Comparison of ENCODE assay signal across 1 cellular context in the genomic region with DNA sequence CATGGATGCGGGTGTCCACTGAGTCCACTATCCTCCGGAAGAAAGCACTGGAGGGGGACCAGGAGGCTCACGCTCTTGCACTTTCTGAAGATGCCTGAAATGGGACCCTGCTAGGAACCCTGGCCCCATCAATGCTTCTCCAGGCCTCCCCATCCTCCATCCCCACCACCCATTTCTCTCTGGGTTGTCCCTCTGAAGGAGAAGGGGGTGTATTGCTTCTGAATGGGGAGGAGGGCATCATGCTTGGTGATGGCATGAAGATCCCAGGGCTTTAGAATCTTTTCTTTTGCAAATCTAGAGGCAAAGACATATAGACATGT.
TF ChIP-seq lines count a peak whose summit lies in the region.

No MANE protein-coding gene starts in this region.

TF ChIP-seq in H1, 55 proteins besides CTCF, POLR2A, EP300 and RAD21:
- TF ChIP-seq TEAD4 (IDR thresholded peaks at IDR 0.05; ENCODE audit: low read depth, low read length): no peak
- TF ChIP-seq KDM4A (IDR thresholded peaks at IDR 0.05; ENCODE audit: low read depth, low read length, severe bottlenecking): no peak
- no peak for TF ChIP-seq KDM5A (IDR thresholded peaks at IDR 0.05; ENCODE audit: low read length)
- no peak for TF ChIP-seq USF2 (IDR thresholded peaks at IDR 0.05; ENCODE audit: low read length)
- TF ChIP-seq SRF (IDR thresholded peaks at IDR 0.05; ENCODE audit: low read depth, low read length): no peak
- TF ChIP-seq MAFK (IDR thresholded peaks at IDR 0.05; ENCODE audit: low read depth, low read length): no peak
- no peak for TF ChIP-seq SUZ12 (IDR thresholded peaks at IDR 0.05; ENCODE audit: low read length)
- no peak for TF ChIP-seq GABPA (IDR thresholded peaks at IDR 0.05; ENCODE audit: borderline replicate concordance, insufficient read depth, low read length)
- TF ChIP-seq SAP30 (IDR thresholded peaks at IDR 0.05; ENCODE audit: insufficient read depth, insufficient replicate concordance, low read length): no peak
- no peak for TF ChIP-seq SIRT6 (IDR thresholded peaks at IDR 0.05; ENCODE audit: low read length)
- no peak for TF ChIP-seq SIN3A (conservative IDR thresholded peaks at IDR 0.05 in 1 of 2, IDR thresholded peaks at IDR 0.05 in 1 of 2; ENCODE audit: low read depth in 1 of 2, low read length in 2 of 2)
- no peak for TF ChIP-seq CBX5 (IDR thresholded peaks at IDR 0.05; ENCODE audit: low read depth, low read length)
- no peak for TF ChIP-seq POU5F1 (IDR thresholded peaks at IDR 0.05; ENCODE audit: low read depth, low read length)
- no peak for TF ChIP-seq CTBP2 (IDR thresholded peaks at IDR 0.05; ENCODE audit: borderline replicate concordance, insufficient read depth, insufficient read length, low read length)
- no peak for TF ChIP-seq CEBPB (IDR thresholded peaks at IDR 0.05; ENCODE audit: low read depth, low read length)
- TF ChIP-seq EGR1 (IDR thresholded peaks at IDR 0.05; ENCODE audit: borderline replicate concordance, low read depth, low read length): no peak
- TF ChIP-seq ZNF274 (IDR thresholded peaks at IDR 0.05; ENCODE audit: borderline replicate concordance, extremely low read depth, low read length): no peak
